8 cellular contexts compared by ENCODE assay signal in genomic region chr1:211577277-211577825, GRCh38. TPM values are rescaled to one million over a fixed set of nuclear protein-coding genes. Genes with fewer than 3 reads are reported as not detected.
DNase-seq lines count a peak whose midpoint lies in the region; ATAC-seq and TF ChIP-seq lines count a peak whose summit lies in the region.

No MANE protein-coding gene starts in this region.

- H3K9me3 ChIP-seq in A673 (ENCODE audit: low read depth, low read length, poor library complexity, severe bottlenecking) (no peaks in the 10 kb centered on the region), HUES6 (ENCODE audit: control insufficient read depth, insufficient read depth, low read depth, low read length) (no peaks in the 10 kb centered on the region), mesodermal cell (ENCODE audit: control insufficient read depth, low read length) (no peaks in the 10 kb centered on the region)

- 0 to 2% methylated on average over 7 to 9 of the region's 13 CpGs for WGBS in mesodermal cell (ENCODE audit: insufficient coverage in 2 of 2), 2 experiments

- ATAC-seq in HG02970 (IDR thresholded peaks at IDR 0.05; ENCODE audit: low FRiP score, unreplicated experiment) = no peak
- ATAC-seq in HG02571 (IDR thresholded peaks at IDR 0.05; ENCODE audit: unreplicated experiment) = no peak

- TF ChIP-seq CTCF in A673 (conservative IDR thresholded peaks at IDR 0.05; ENCODE audit: low read depth, low read length) (no peak), brain microvascular endothelial cell (IDR thresholded peaks at IDR 0.05; ENCODE audit: low read depth, low read length, missing control alignments) (no peak)

- intact Hi-C loops in A673 (cut with micrococcal nuclease; ENCODE audit: unreplicated experiment) = loop anchor here (1.0 to 5.0 kb wide), 2 partner anchors 60 to 78 kb away; no protein-coding TSS in a partner anchor

- no TSS peak for BruUV-seq in A673 (replicated peaks; lab: Mats Ljungman, UMichigan)

- H3K9ac ChIP-seq in HUES6 (ENCODE audit: low read length) = peak overlapping the region; percentile 96

- H3K4me1 ChIP-seq in A673 (ENCODE audit: insufficient read depth, low read length, poor library complexity, severe bottlenecking) (peaks cover 21% of the 10 kb centered on the region), HUES6 (ENCODE audit: control insufficient read depth, insufficient read depth, low read length) (peaks cover 29% of the 10 kb centered on the region), mesodermal cell (ENCODE audit: control insufficient read depth, insufficient read depth, low read length, poor library complexity, severe bottlenecking) (peaks cover 20% of the 10 kb centered on the region)

- in situ Hi-C loops in brain microvascular endothelial cell (cut with HindIII; ENCODE audit: low pct_ligation_motif_present, low sequenced_read_pairs) = no loop called here

- peak; percentile 36 for DNase-seq in A673 (ENCODE audit: low spot score)
- no peak for DNase-seq in brain microvascular endothelial cell
- DNase-seq in NCI-H2107 treated with DMSO at 0.1 percent for 48 hours (lab: John Stamatoyannopoulos, UW; ENCODE audit: unreplicated experiment) = no peak
- DNase-seq in SHP77 (lab: John Stamatoyannopoulos, UW) = no peak

- POLR2A ChIA-PET in A673 (lab: Charles Lee; ENCODE audit: low non-redundant PET) = no interaction called here

- H3K36me3 ChIP-seq in A673 (ENCODE audit: insufficient read depth, low read length, poor library complexity, severe bottlenecking) = no peaks in the 10 kb centered on the region
- H3K36me3 ChIP-seq in HUES6 (ENCODE audit: control insufficient read depth, insufficient read depth, low read length) = peaks cover 15% of the 10 kb centered on the region
- peaks cover 8% of the 10 kb centered on the region for H3K36me3 ChIP-seq in brain microvascular endothelial cell (replicated peaks)
- peaks cover 5% of the 10 kb centered on the region for H3K36me3 ChIP-seq in mesodermal cell (ENCODE audit: control insufficient read depth, insufficient read depth, low read length)

- H3K27me3 ChIP-seq in A673 (replicated peaks; ENCODE audit: insufficient read depth, low read depth, low read length, poor library complexity) = no peaks in the 10 kb centered on the region
- no peaks in the 10 kb centered on the region for H3K27me3 ChIP-seq in HUES6 (ENCODE audit: control insufficient read depth, insufficient read depth, low read length)
- H3K27me3 ChIP-seq in brain microvascular endothelial cell (replicated peaks) = no peaks in the 10 kb centered on the region

- CTCF ChIA-PET in A673 (lab: Charles Lee) = interaction anchor here (0.6 to 0.7 kb wide), 2 partner anchors 101 to 103 kb away, joined by 3 to 4 read pairs; no protein-coding TSS in a partner anchor

- H3K27ac ChIP-seq in A673 (ENCODE audit: low read depth, low read length, poor library complexity, severe bottlenecking) (peak overlapping the region; percentile 80), HUES6 (ENCODE audit: low read depth, low read length) (no peak overlapping the region; the same call in 1 of the 2 replicates), brain microvascular endothelial cell (peak overlapping the region; percentile 4), mesodermal cell (ENCODE audit: low read depth, low read length, severe bottlenecking) (no peak overlapping the region)

- H3K4me3 ChIP-seq in A673 (ENCODE audit: low read depth, low read length, poor library complexity, severe bottlenecking) (peak overlapping the region; percentile 86), HUES6 (ENCODE audit: low read depth, low read length) (peak overlapping the region; percentile 83), brain microvascular endothelial cell (ENCODE audit: low read depth, low read length) (peak overlapping the region; percentile 86), mesodermal cell (ENCODE audit: extremely low read depth, insufficient read depth, low read length, poor library complexity, severe bottlenecking) (peak overlapping the region; percentile 87)

RNA-seq across cellular contexts. Expression of gene SLC30A1, which starts 1.6 kb away (rescaled TPM):
- total RNA-seq in A673 (2021) = 5.1 and 12.2 TPM in 2 replicates
- 8.8 TPM for polyA plus RNA-seq in mesodermal cell (2013, experiment 1 of 2)
- 9.3 TPM for polyA plus RNA-seq in mesodermal cell (2013, experiment 2 of 2)

Comparison
In these comparisons a context has a peak if more than half of its experiments do, and no peak if none do; other contexts are left out.
1. H3K27ac ChIP-seq: peak in A673 (single experiment) and brain microvascular endothelial cell (single experiment); none in HUES6 (single experiment) and mesodermal cell (single experiment).
2. Peak in every context shown above with its lines, with median percentiles within 50 percentile points of each other: H3K4me3 ChIP-seq.